1 cellular context compared by ENCODE assay signal in the genomic region with DNA sequence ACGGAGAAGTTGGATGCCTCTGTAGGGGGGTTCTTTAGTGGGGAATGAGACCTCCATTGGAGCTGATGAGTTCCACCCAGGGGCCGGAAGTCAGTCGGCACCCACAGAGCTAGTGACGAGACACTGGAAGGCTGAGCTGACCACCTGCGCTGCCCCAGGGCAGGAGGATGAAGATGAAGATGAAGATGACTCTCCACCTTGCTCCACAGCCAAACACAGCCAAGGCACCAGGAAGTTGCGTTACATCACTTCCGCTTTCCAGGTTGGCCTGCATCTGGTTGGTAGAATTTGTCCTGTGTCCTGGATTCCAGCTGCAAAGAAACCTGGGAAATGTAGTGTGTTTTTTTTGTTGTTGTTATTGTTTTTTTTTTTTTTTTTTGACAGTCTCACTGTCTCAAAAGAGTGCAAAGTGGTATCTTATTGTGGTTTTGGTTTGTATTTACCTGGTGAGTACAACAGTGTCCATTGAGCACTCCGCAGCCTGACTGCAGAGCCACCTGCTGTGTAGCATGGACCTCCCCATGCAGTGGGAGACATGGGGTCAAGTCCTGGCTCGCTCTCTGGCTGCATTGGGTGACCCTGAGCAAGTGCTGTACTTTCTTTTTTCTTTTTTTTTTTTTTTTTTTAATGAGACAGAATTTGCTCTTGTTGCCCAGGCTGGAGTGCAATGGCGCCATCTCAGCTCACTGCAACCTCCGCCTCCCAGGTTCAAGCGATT.
TF ChIP-seq lines count a peak whose summit lies in the region.

No MANE protein-coding gene starts in this region.

TF ChIP-seq in endothelial cell of umbilical vein, 7 proteins besides CTCF, POLR2A, EP300 and RAD21:
- TF ChIP-seq, protein P1, sequence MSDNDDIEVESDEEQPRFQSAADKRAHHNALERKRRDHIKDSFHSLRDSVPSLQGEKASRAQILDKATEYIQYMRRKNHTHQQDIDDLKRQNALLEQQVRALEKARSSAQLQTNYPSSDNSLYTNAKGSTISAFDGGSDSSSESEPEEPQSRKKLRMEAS (IDR thresholded peaks at IDR 0.05; ENCODE audit: insufficient read depth, insufficient read length) = no peak
- TF ChIP-seq GATA2 (IDR thresholded peaks at IDR 0.05; ENCODE audit: insufficient read depth, insufficient read length, low read depth, low read length) = no peak
- TF ChIP-seq EZH2 (IDR thresholded peaks at IDR 0.05; ENCODE audit: borderline replicate concordance, low read depth, low read length, severe bottlenecking) = no peak
- TF ChIP-seq FOS (IDR thresholded peaks at IDR 0.05; ENCODE audit: borderline replicate concordance, insufficient read depth, low read length) = no peak
- TF ChIP-seq POLR2AphosphoS5 (IDR thresholded peaks at IDR 0.05; ENCODE audit: insufficient read depth, low read depth, low read length) = no peak
- TF ChIP-seq MYC (IDR thresholded peaks at IDR 0.05; ENCODE audit: low read depth, low read length) = no peak
- no peak for TF ChIP-seq JUN (IDR thresholded peaks at IDR 0.05; ENCODE audit: borderline replicate concordance, insufficient read depth, insufficient read length, low read depth)
TF ChIP-seq in endothelial cell of umbilical vein: peak in this region for 0.
